In genomic region chr20:12737497-12737896, GRCh38 we compare ENCODE assay signal across 17 cellular contexts.
A peak's percentile ranks its signal among the peaks of the same experiment; 100 is the strongest.
DNase-seq lines count a peak whose midpoint lies in the region; ATAC-seq and TF ChIP-seq lines count a peak whose summit lies in the region.
"Had no signal": no experiment of that assay in that cellular context is flagged by ENCODE, and none has a peak within 500 bp of the region (broad histone marks: within the 10 kb centered on the region; RNA-seq: fewer than 3 reads in every experiment).

No MANE protein-coding gene starts in this region.

- H3K4me3 ChIP-seq in left ventricle myocardium inferior: no peak overlapping the region
- no peak overlapping the region for H3K4me3 ChIP-seq in right atrium auricular region
- no peak overlapping the region for H3K4me3 ChIP-seq in tibial artery

- no peaks in the 10 kb centered on the region for H3K4me1 ChIP-seq in left ventricle myocardium inferior
- no peaks in the 10 kb centered on the region for H3K4me1 ChIP-seq in right atrium auricular region
- H3K4me1 ChIP-seq in tibial artery: peaks cover 0 to 34% (median 22%) of the 10 kb centered on the region in 4 donors
- H3K4me1 ChIP-seq: Caco-2 had no signal

- no peaks in the 10 kb centered on the region for H3K9me3 ChIP-seq in left ventricle myocardium inferior (replicated peaks)
- no peaks in the 10 kb centered on the region for H3K9me3 ChIP-seq in right atrium auricular region
- H3K9me3 ChIP-seq in tibial artery: no peaks in the 10 kb centered on the region
- H3K9me3 ChIP-seq: Caco-2 had no signal

- no peak for TF ChIP-seq CTCF in left ventricle myocardium inferior (IDR thresholded peaks at IDR 0.05; ENCODE audit: borderline replicate concordance)
- no peak for TF ChIP-seq CTCF in right atrium auricular region (IDR thresholded peaks at IDR 0.05)
- TF ChIP-seq CTCF in tibial artery (IDR thresholded peaks at IDR 0.05): no peak

- H3K27ac ChIP-seq in left ventricle myocardium inferior (replicated peaks): peak overlapping the region; percentile 57
- peak overlapping the region; percentile 51 to 80 for H3K27ac ChIP-seq in right atrium auricular region
- H3K27ac ChIP-seq in tibial artery: peak overlapping the region; percentile 90 to 94
- H3K27ac ChIP-seq: C4-2B, HL-60 had no signal

- H3K36me3 ChIP-seq in left ventricle myocardium inferior: no peaks in the 10 kb centered on the region
- H3K36me3 ChIP-seq in right atrium auricular region: no peaks in the 10 kb centered on the region
- no peaks in the 10 kb centered on the region for H3K36me3 ChIP-seq in tibial artery

- intact Hi-C loops in left ventricle myocardium inferior (cut with micrococcal nuclease): no loop called here
- intact Hi-C loops in left cardiac atrium (cut with DNase I): no loop called here
- intact Hi-C loops in tibial artery (cut with DNase I; ENCODE audit: low total_unique reads): no loop called here

- ATAC-seq in left cardiac atrium (no peak), GM21447 (IDR thresholded peaks at IDR 0.05; ENCODE audit: unreplicated experiment) (no peak)
- ATAC-seq: HCT116 had no signal

- no peaks in the 10 kb centered on the region for H3K27me3 ChIP-seq in left ventricle myocardium inferior (ENCODE audit: low read depth)
- H3K27me3 ChIP-seq in right atrium auricular region: no peaks in the 10 kb centered on the region
- no peaks in the 10 kb centered on the region for H3K27me3 ChIP-seq in tibial artery

- DNase-seq in left ventricle myocardium inferior (no peak), left cardiac atrium (no peak), right atrium auricular region (ENCODE audit: low spot score) (no peak), tibial artery (no peak), T-helper 9 cell (no peak)
- DNase-seq: Caco-2; CD4-positive, alpha-beta T cell; DMS153; DMS79; GDM1; GOT3; H7; HFFc6 had no signal
